ENCODE assay signal across 8 cellular contexts in the genomic region with DNA sequence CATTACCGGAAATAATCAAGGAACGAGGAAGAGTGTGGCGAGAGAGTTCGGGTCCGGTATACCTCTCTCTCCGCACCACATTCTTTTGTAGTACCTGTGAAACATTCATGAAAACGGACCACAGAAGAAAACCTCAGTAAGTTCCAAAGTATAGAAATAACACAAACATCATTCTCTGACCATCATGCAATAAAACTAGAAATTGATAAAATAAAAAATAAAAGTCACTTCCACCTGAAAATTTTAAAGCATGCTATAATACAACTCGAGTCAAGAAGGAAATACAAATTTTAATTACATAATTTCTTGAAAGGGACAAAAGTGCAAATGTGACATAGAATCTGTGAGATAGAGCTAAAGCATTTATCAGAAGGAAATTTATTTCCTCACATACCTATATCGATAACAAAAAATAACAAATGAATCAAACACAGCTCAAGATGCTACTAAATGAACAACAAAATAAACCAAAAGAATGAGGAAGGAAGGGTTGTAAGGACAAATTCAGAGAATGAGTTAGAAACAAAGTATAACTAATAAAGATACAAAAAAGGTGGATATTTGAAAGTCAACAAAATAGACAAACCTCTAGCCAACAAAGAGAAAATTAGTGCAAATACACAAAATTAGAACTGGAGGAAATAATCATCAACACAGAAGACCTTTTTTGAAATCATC.
DNase-seq lines count a peak whose midpoint lies in the region; ATAC-seq and TF ChIP-seq lines count a peak whose summit lies in the region.

No MANE protein-coding gene starts in this region.

- no peak for DNase-seq in BE2C
- DNase-seq in LNCaP clone FGC (ENCODE audit: low read depth): no peak
- no peak for DNase-seq in natural killer cell
- DNase-seq in dermis blood vessel endothelial cell: no peak
- DNase-seq in HEK293T (ENCODE audit: extremely low spot score): no peak
- no peak for DNase-seq in NCI-H226

- H3K4me1 ChIP-seq in BE2C: no peaks in the 10 kb centered on the region

- no peaks in the 10 kb centered on the region for H3K9me3 ChIP-seq in BE2C

- H3K4me3 Mint-ChIP-seq in dendritic cell treated with granulocyte-macrophage colony-stimulating factor and Interleukin-4, amounts not matched to agents 40 ng/mL and 50 ng/mL, for 4 days: peak overlapping the region; percentile 83
- H3K4me3 Mint-ChIP-seq in natural killer cell: peak overlapping the region; percentile 98

- peaks cover 18% of the 10 kb centered on the region for H3K27me3 ChIP-seq in BE2C

- peaks cover 22% of the 10 kb centered on the region for H3K4me1 Mint-ChIP-seq in dendritic cell treated with granulocyte-macrophage colony-stimulating factor and Interleukin-4, amounts not matched to agents 40 ng/mL and 50 ng/mL, for 4 days (ENCODE audit: low read depth)
- H3K4me1 Mint-ChIP-seq in natural killer cell: peaks cover 22 to 28% of the 10 kb centered on the region in 2 donors

- no peaks in the 10 kb centered on the region for H3K9me3 Mint-ChIP-seq in dendritic cell treated with granulocyte-macrophage colony-stimulating factor and Interleukin-4, amounts not matched to agents 40 ng/mL and 50 ng/mL, for 4 days
- H3K9me3 Mint-ChIP-seq in natural killer cell: no peaks in the 10 kb centered on the region

- no peak for TF ChIP-seq CTCF in BE2C (IDR thresholded peaks at IDR 0.05; ENCODE audit: low read depth, low read length)
- no peak for TF ChIP-seq CTCF in LNCaP clone FGC (IDR thresholded peaks at IDR 0.05; ENCODE audit: control insufficient read depth, extremely low read depth, insufficient read depth)
- TF ChIP-seq CTCF in natural killer cell (IDR thresholded peaks at IDR 0.05): no peak

- no peaks in the 10 kb centered on the region for H3K36me3 ChIP-seq in BE2C

- no peaks in the 10 kb centered on the region for H3K36me3 Mint-ChIP-seq in dendritic cell treated with granulocyte-macrophage colony-stimulating factor and Interleukin-4, amounts not matched to agents 40 ng/mL and 50 ng/mL, for 4 days (ENCODE audit: low read depth)
- no peaks in the 10 kb centered on the region for H3K36me3 Mint-ChIP-seq in natural killer cell

- intact Hi-C loops in dendritic cell treated with granulocyte-macrophage colony-stimulating factor and Interleukin-4, amounts not matched to agents 40 ng/mL and 50 ng/mL, for 4 days (cut with micrococcal nuclease): loop anchor here (1.0 to 5.0 kb wide), 3 partner anchors 23 to 143 kb away; no protein-coding TSS in a partner anchor
- intact Hi-C loops in natural killer cell (cut with micrococcal nuclease): loop anchor here (5.0 to 10.0 kb wide), 2 partner anchors 43 to 745 kb away; partner anchors contain the start of gene OR2H2

- peak overlapping the region; percentile 87 for H3K4me3 ChIP-seq in BE2C (ENCODE audit: low read depth, low read length)
- peak overlapping the region; percentile 76 for H3K4me3 ChIP-seq in LNCaP clone FGC (ENCODE audit: low read depth, low read length)

- no peak for ATAC-seq in natural killer cell
- no peak for ATAC-seq in GM21367 (IDR thresholded peaks at IDR 0.05; ENCODE audit: unreplicated experiment)

- POLR2A ChIA-PET in HEK293T (lab: Yijun Ruan, JAX): interaction anchor here (1.0 to 3.2 kb wide), 6 partner anchors 25 to 177 kb away, joined by 3 to 51 read pairs (median 10); partner anchors contain the start of gene TRIM27

- H3K27ac Mint-ChIP-seq in dendritic cell treated with granulocyte-macrophage colony-stimulating factor and Interleukin-4, amounts not matched to agents 40 ng/mL and 50 ng/mL, for 4 days: no peak overlapping the region
- H3K27ac Mint-ChIP-seq in natural killer cell: peak overlapping the region; percentile 93 to 98

- CTCF ChIA-PET in HEK293T (lab: Yijun Ruan, JAX): interaction anchor here (0.6 to 3.0 kb wide), 13 partner anchors 9 to 1019 kb away, joined by 3 to 30 read pairs (median 4); no protein-coding TSS in a partner anchor

- peaks cover 78% of the 10 kb centered on the region for H3K27me3 Mint-ChIP-seq in dendritic cell treated with granulocyte-macrophage colony-stimulating factor and Interleukin-4, amounts not matched to agents 40 ng/mL and 50 ng/mL, for 4 days
- H3K27me3 Mint-ChIP-seq in natural killer cell (ENCODE audit: low read depth in 2 of 2): peaks cover 22 to 35% of the 10 kb centered on the region in 2 donors

TF ChIP-seq in HEK293T, 16 proteins besides CTCF, POLR2A, EP300 and RAD21:
- TF ChIP-seq ELF4 (IDR thresholded peaks at IDR 0.05): no peak
- TF ChIP-seq FOXM1 (IDR thresholded peaks at IDR 0.05; ENCODE audit: borderline replicate concordance): no peak
- no peak for TF ChIP-seq SUZ12 (IDR thresholded peaks at IDR 0.05)
- no peak for TF ChIP-seq ZNF384 (IDR thresholded peaks at IDR 0.05)
- TF ChIP-seq SP1 (IDR thresholded peaks at IDR 0.05): no peak
- TF ChIP-seq L3MBTL2 (conservative IDR thresholded peaks at IDR 0.05): no peak
- TF ChIP-seq CTBP1 (IDR thresholded peaks at IDR 0.05; ENCODE audit: borderline replicate concordance): no peak
- TF ChIP-seq, protein P1, sequence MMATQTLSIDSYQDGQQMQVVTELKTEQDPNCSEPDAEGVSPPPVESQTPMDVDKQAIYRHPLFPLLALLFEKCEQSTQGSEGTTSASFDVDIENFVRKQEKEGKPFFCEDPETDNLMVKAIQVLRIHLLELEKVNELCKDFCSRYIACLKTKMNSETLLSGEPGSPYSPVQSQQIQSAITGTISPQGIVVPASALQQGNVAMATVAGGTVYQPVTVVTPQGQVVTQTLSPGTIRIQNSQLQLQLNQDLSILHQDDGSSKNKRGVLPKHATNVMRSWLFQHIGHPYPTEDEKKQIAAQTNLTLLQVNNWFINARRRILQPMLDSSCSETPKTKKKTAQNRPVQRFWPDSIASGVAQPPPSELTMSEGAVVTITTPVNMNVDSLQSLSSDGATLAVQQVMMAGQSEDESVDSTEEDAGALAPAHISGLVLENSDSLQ (IDR thresholded peaks at IDR 0.05): no peak
- TF ChIP-seq LEF1 (IDR thresholded peaks at IDR 0.05; ENCODE audit: borderline replicate concordance): no peak
- TF ChIP-seq NFRKB (IDR thresholded peaks at IDR 0.05): no peak
- no peak for TF ChIP-seq FOXK2 (IDR thresholded peaks at IDR 0.05)
- TF ChIP-seq HDGF (IDR thresholded peaks at IDR 0.05; ENCODE audit: borderline replicate concordance): no peak
- no peak for TF ChIP-seq ARNT (IDR thresholded peaks at IDR 0.05)
- no peak for TF ChIP-seq TARDBP (IDR thresholded peaks at IDR 0.05)
- no peak for TF ChIP-seq FOXA1 (IDR thresholded peaks at IDR 0.05)
